Comparison of ENCODE assay signal across 8 cellular contexts in the genomic region with DNA sequence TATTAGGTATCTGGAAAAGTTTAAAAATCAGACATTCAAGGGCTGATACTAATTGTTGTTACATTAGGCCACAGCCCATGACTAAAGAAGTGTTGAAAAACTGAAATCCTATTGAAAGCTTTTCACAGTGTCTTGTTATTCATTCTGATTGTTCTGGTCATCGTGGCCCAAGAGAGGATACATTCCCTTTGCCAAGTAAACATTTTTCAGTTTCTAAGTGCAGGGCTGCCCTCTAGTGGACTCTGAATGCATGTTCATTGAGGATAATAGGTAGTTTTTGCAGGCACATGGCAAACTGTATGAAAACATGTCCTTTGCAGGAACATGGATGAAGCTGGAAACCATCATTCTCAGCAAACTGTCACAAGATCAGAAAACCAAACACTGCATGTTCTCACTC.
A peak's percentile ranks its signal among the peaks of the same experiment; 100 is the strongest.
DNase-seq lines count a peak whose midpoint lies in the region; ATAC-seq and TF ChIP-seq lines count a peak whose summit lies in the region.

No MANE protein-coding gene starts in this region.

- ATAC-seq in HG02798 (IDR thresholded peaks at IDR 0.05; ENCODE audit: poor library complexity, unreplicated experiment) (no peak), HG02678 (IDR thresholded peaks at IDR 0.05; ENCODE audit: unreplicated experiment) (no peak)

- TF ChIP-seq CTCF in WI38 (IDR thresholded peaks at IDR 0.05; ENCODE audit: low read depth, low read length) = peak; percentile 28; the same call in 1 of the 2 replicates

- DNase-seq in stimulated activated CD4-positive, alpha-beta T cell treated with anti-CD3 and anti-CD28 coated beads, Interleukin-1b, Interleukin-23, amount 100 ng/mL, for 48 hours = peak; percentile 3
- no peak for DNase-seq in stimulated activated CD4-positive, alpha-beta T cell treated with anti-CD3 and anti-CD28 coated beads, Interleukin-12 subunit alpha, Interleukin-12 subunit beta, amount 100 ng/mL, for 4 hours
- peak; percentile 62 for DNase-seq in LHCN-M2 (ENCODE audit: low read depth)
- DNase-seq in islet precursor cell = peak; percentile 58
- DNase-seq in pons (ENCODE audit: low spot score) = no peak

- H3K4me3 ChIP-seq in WI38 (ENCODE audit: low read depth, low read length) = no peak overlapping the region

Comparison
In these comparisons a context has a peak if more than half of its experiments do, and no peak if none do; other contexts are left out.
1. DNase-seq: peak in stimulated activated CD4-positive, alpha-beta T cell treated with anti-CD3 and anti-CD28 coated beads, Interleukin-1b, Interleukin-23, amount 100 ng/mL, for 48 hours (single experiment), LHCN-M2 (single experiment) and islet precursor cell (single experiment); none in stimulated activated CD4-positive, alpha-beta T cell treated with anti-CD3 and anti-CD28 coated beads, Interleukin-12 subunit alpha, Interleukin-12 subunit beta, amount 100 ng/mL, for 4 hours (single experiment) and pons (single experiment).